Comparison of ENCODE assay signal across 9 cellular contexts in the genomic region with DNA sequence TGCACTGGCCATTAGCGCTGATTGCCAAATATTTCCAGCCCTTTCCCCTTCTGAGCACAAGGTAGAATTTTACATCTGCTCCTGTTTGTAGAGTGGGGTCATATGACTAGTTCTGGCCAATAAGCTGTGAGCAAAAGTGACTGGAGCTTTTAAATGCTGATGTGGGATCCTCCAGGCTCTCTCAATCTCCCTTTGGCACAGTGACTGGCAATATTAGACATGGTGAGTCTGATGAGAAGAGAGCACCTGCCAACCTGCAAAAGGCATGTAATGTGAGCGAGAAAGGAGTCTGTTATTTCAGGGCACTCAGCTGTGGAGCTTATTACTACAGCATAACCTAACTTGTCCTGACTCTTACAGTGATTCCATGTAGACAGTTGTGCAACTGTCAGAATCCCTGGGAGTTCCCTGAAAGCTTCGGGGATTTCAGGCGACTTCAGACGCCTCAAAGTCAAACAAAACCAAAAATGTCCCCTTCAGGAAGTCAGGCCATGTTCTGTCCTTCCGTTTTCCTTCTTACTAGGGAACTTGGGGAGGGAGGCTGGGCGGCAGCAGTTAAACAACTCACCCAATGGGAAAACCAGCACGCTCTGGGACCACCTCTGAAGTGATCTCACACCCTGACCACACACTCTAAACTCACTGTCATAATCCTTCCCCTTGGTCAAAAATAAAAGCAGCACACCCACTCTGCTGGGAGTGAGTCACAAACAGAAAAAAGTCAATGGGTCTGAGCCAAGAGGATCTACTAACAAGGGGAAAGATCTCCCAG. TPM values are rescaled to one million over a fixed set of nuclear protein-coding genes. Genes with fewer than 3 reads are reported as not detected.
A peak's percentile ranks its signal among the peaks of the same experiment; 100 is the strongest.
DNase-seq lines count a peak whose midpoint lies in the region; ATAC-seq and TF ChIP-seq lines count a peak whose summit lies in the region.
"Had no signal": no experiment of that assay in that cellular context is flagged by ENCODE, and none has a peak within 500 bp of the region (broad histone marks: within the 10 kb centered on the region; RNA-seq: fewer than 3 reads in every experiment).

No MANE protein-coding gene starts in this region.

- no peak overlapping the region for H3K27ac ChIP-seq in CD4-positive, alpha-beta memory T cell (ENCODE audit: low read depth, low read length)

- H3K27me3 Mint-ChIP-seq in CD4-positive, alpha-beta memory T cell = peaks cover 0 to 3% of the 10 kb centered on the region in 2 donors
- H3K27me3 Mint-ChIP-seq in activated CD8-positive, alpha-beta T cell treated with anti-CD3 and anti-CD28 coated beads for 36 hours = peaks cover 11% of the 10 kb centered on the region

- H3K27ac Mint-ChIP-seq in CD4-positive, alpha-beta memory T cell = peak overlapping the region; percentile 3 to 75 (median 57)
- H3K27ac Mint-ChIP-seq in activated CD8-positive, alpha-beta T cell treated with anti-CD3 and anti-CD28 coated beads for 36 hours = peak overlapping the region; percentile 78

- peaks cover 0 to 10% of the 10 kb centered on the region in 2 donors for H3K36me3 Mint-ChIP-seq in CD4-positive, alpha-beta memory T cell
- H3K36me3 Mint-ChIP-seq in activated CD8-positive, alpha-beta T cell treated with anti-CD3 and anti-CD28 coated beads for 36 hours (ENCODE audit: low read depth) = no peaks in the 10 kb centered on the region
- H3K36me3 Mint-ChIP-seq: naive B cell had no signal

- ATAC-seq in GM19467 (IDR thresholded peaks at IDR 0.05; ENCODE audit: unreplicated experiment) = peak; percentile 65
- peak; percentile 77 for ATAC-seq in activated CD8-positive, alpha-beta T cell treated with anti-CD3 and anti-CD28 coated beads for 36 hours
- peak; percentile 28 for ATAC-seq in Right ventricle myocardium superior (ENCODE audit: poor library complexity)
- no peak for ATAC-seq in left lobe of liver

- no peak overlapping the region for H3K4me3 ChIP-seq in CD4-positive, alpha-beta memory T cell (ENCODE audit: low read length in 2 of 2)

- peaks cover 2% of the 10 kb centered on the region for H3K36me3 ChIP-seq in CD4-positive, alpha-beta memory T cell (ENCODE audit: insufficient read depth, low read length)

- POLR2A ChIA-PET in CD4-positive, alpha-beta memory T cell (lab: Charles Lee; ENCODE audit: partially characterized antibody) = interaction anchor here (1.1 to 1.2 kb wide), 2 partner anchors 19 to 34 kb away, joined by 3 to 4 read pairs; no protein-coding TSS in a partner anchor
- POLR2A ChIA-PET in activated CD8-positive, alpha-beta T cell treated with anti-CD3 and anti-CD28 coated beads for 36 hours (lab: Charles Lee) = interaction anchor here (0.6 to 1.0 kb wide), 2 partner anchors 77 to 79 kb away, joined by 3 to 4 read pairs; no protein-coding TSS in a partner anchor

- TF ChIP-seq CTCF in activated CD8-positive, alpha-beta T cell treated with anti-CD3 and anti-CD28 coated beads for 36 hours (IDR thresholded peaks at IDR 0.05) = no peak

- H3K27me3 ChIP-seq in CD4-positive, alpha-beta memory T cell (ENCODE audit: insufficient read depth, low read length) = peaks cover 4% of the 10 kb centered on the region

- CTCF ChIA-PET in CD4-positive, alpha-beta memory T cell (lab: Charles Lee; ENCODE audit: partially characterized antibody) = interaction anchor here (1.2 to 1.3 kb wide), 2 partner anchors 34 to 42 kb away, joined by 4 to 5 read pairs; a partner anchor contains a TSS
- CTCF ChIA-PET in activated CD8-positive, alpha-beta T cell treated with anti-CD3 and anti-CD28 coated beads for 36 hours (lab: Charles Lee) = interaction anchor here (1.0 to 6.3 kb wide), 9 partner anchors 9 to 231 kb away, joined by 3 to 36 read pairs (median 3); no protein-coding TSS in a partner anchor

- no peaks in the 10 kb centered on the region for H3K9me3 ChIP-seq in CD4-positive, alpha-beta memory T cell (ENCODE audit: control insufficient read depth in 1 of 2, low read length in 2 of 2)

- no peak for DNase-seq in CD4-positive, alpha-beta memory T cell
- DNase-seq in HPDE6-E6E7 (ENCODE audit: extremely low spot score) (peak; percentile 68), Right ventricle myocardium superior (peak; percentile 65), NCI-H1436 (lab: John Stamatoyannopoulos, UW) (no peak), left lobe of liver (ENCODE audit: low spot score) (no peak)
- peak; percentile 84 for DNase-seq in activated CD8-positive, alpha-beta T cell treated with anti-CD3 and anti-CD28 coated beads for 36 hours
- peak; percentile 75 for DNase-seq in stimulated activated CD8-positive, alpha-beta memory T cell treated with anti-CD3 and anti-CD28 coated beads, Interleukin-4, amount 100 ng/mL, for 48 hours
- DNase-seq: naive B cell had no signal

- H3K4me3 Mint-ChIP-seq in CD4-positive, alpha-beta memory T cell = no peak overlapping the region
- peak overlapping the region; percentile 8 for H3K4me3 Mint-ChIP-seq in activated CD8-positive, alpha-beta T cell treated with anti-CD3 and anti-CD28 coated beads for 36 hours

- H3K9me3 Mint-ChIP-seq in CD4-positive, alpha-beta memory T cell = no peaks in the 10 kb centered on the region
- H3K9me3 Mint-ChIP-seq in activated CD8-positive, alpha-beta T cell treated with anti-CD3 and anti-CD28 coated beads for 36 hours = no peaks in the 10 kb centered on the region
- H3K9me3 Mint-ChIP-seq: naive B cell had no signal

- intact Hi-C loops in CD4-positive, alpha-beta memory T cell (cut with micrococcal nuclease) = no loop called here
- intact Hi-C loops in activated CD8-positive, alpha-beta T cell treated with anti-CD3 and anti-CD28 coated beads for 36 hours (cut with micrococcal nuclease) = no loop called here
- intact Hi-C loops in Right ventricle myocardium superior (cut with DNase I) = no loop called here

- H3K4me1 ChIP-seq in CD4-positive, alpha-beta memory T cell (ENCODE audit: insufficient read depth, low read length) = peaks cover 45% of the 10 kb centered on the region

- peaks cover 17 to 56% (median 32%) of the 10 kb centered on the region in 4 donors for H3K4me1 Mint-ChIP-seq in CD4-positive, alpha-beta memory T cell
- peaks cover 43% of the 10 kb centered on the region for H3K4me1 Mint-ChIP-seq in activated CD8-positive, alpha-beta T cell treated with anti-CD3 and anti-CD28 coated beads for 36 hours (ENCODE audit: low read depth)

RNA-seq across cellular contexts. Expression of a gene that starts 3.6 kb away (rescaled TPM):
- total RNA-seq in CD4-positive, alpha-beta memory T cell = 100 to 1,000 TPM; 186 to 190 TPM
- polyA plus RNA-seq in CD4-positive, alpha-beta memory T cell = 100 to 1,000 TPM; 249 to 298 TPM
- 100 to 1,000 TPM; 215 to 218 TPM for total RNA-seq in activated CD8-positive, alpha-beta T cell treated with anti-CD3 and anti-CD28 coated beads for 36 hours
- total RNA-seq in Right ventricle myocardium superior = 3.9 TPM
- total RNA-seq in left lobe of liver = 13.1 TPM

RNA-seq across cellular contexts. Expression of a gene that starts 33.5 kb away (rescaled TPM):
- 10 to 100 TPM; 81.8 to 92.3 TPM for total RNA-seq in CD4-positive, alpha-beta memory T cell
- polyA plus RNA-seq in CD4-positive, alpha-beta memory T cell = 10 to 100 TPM; 46.8 to 56.3 TPM
- total RNA-seq in activated CD8-positive, alpha-beta T cell treated with anti-CD3 and anti-CD28 coated beads for 36 hours = 10 to 100 TPM; 14.3 to 14.9 TPM
- total RNA-seq in Right ventricle myocardium superior = 0.46 TPM
- total RNA-seq in left lobe of liver = 1.3 TPM

Comparison
In these comparisons a context has a peak if more than half of its experiments do, and no peak if none do; other contexts are left out.
1. DNase-seq: peak in HPDE6-E6E7 (single experiment), activated CD8-positive, alpha-beta T cell treated with anti-CD3 and anti-CD28 coated beads for 36 hours (single experiment), Right ventricle myocardium superior (single experiment) and stimulated activated CD8-positive, alpha-beta memory T cell treated with anti-CD3 and anti-CD28 coated beads, Interleukin-4, amount 100 ng/mL, for 48 hours (single experiment); none in CD4-positive, alpha-beta memory T cell (0 of 5), NCI-H1436 (single experiment) and left lobe of liver (single experiment).
2. RNA of a gene that starts 3.6 kb away (total RNA-seq): 215 to 218 TPM in activated CD8-positive, alpha-beta T cell treated with anti-CD3 and anti-CD28 coated beads for 36 hours and 186 to 190 TPM in CD4-positive, alpha-beta memory T cell; 13.1 TPM in left lobe of liver (single experiment) and 3.9 TPM in Right ventricle myocardium superior (single experiment); every median in the first group is over 10 times any median in the second.
3. RNA of a gene that starts 33.5 kb away (total RNA-seq): 81.8 to 92.3 TPM in CD4-positive, alpha-beta memory T cell; 14.3 to 14.9 TPM in activated CD8-positive, alpha-beta T cell treated with anti-CD3 and anti-CD28 coated beads for 36 hours, 1.3 TPM in left lobe of liver (single experiment) and 0.46 TPM in Right ventricle myocardium superior (single experiment); every median in the first group is over 4 times any median in the second.